Comparison of ENCODE assay signal across 24 cellular contexts in the genomic region with DNA sequence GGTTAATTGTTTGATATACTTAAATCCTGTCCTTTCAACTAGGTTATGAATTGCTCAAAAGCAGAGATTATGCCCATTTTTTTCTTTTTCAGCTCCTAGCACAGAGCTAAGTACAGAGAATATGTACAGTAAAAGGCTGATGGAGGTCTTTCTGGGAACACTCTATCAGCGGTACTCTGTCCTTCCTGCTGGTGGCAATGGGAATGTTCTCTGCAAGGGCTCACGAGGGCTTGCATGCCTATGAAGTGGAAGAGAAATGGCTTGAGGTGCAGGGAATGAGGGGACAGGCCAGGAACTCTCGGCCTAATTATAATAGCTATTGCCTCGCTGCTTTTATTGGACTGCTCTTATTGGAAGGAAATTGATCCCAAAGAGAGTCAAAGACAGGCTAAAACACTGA.
"Had no signal": no experiment of that assay in that cellular context is flagged by ENCODE, and none has a peak within 500 bp of the region (broad histone marks: within the 10 kb centered on the region; RNA-seq: fewer than 3 reads in every experiment).

No MANE protein-coding gene starts in this region.

- DNase-seq: activated CD4-positive, alpha-beta T cell treated with anti-CD3 and anti-CD28 coated beads, Interleukin-2, amount 10 ng/mL, durations not matched to agents 24 days and 14 days; activated CD8-positive, alpha-beta memory T cell treated with anti-CD3 and anti-CD28 coated beads, Interleukin-2, amount 50 U/mL, for 4 hours; activated effector memory CD4-positive, alpha-beta T cell treated with Interleukin-2 at 50 U/mL for 16 hours; activated naive CD4-positive, alpha-beta T cell treated with anti-CD3 and anti-CD28 coated beads, Interleukin-2, amount 50 U/mL, for 16 hours; activated T-cell treated with anti-CD3 and anti-CD28 coated beads, Interleukin-2, amount 50 U/mL, for 4 hours; cerebellar nuclear complex; effector memory CD4-positive, alpha-beta T cell; foreskin keratinocyte; hippocampal formation; left colon; lower lobe of right lung; stimulated activated CD4-positive, alpha-beta T cell treated with anti-CD3 and anti-CD28 coated beads, Interleukin-4, amount 100 ng/mL, for 24 hours; T-cell; T-helper 9 cell; testis had no signal

- H3K9me3 ChIP-seq: lower lobe of right lung, neutrophil, testis, upper lobe of left lung had no signal

- ATAC-seq: activated T-cell treated with anti-CD3 and anti-CD28 coated beads, Interleukin-2, amount 50 U/mL, for 4 hours; foreskin keratinocyte; left colon; lower lobe of right lung; sciatic nerve; SK-N-SH treated with all-trans-retinoic acid at 6 μM for 48 hours; stimulated activated effector memory CD8-positive, alpha-beta T cell treated with anti-CD3 and anti-CD28 coated beads, Interleukin-12 subunit alpha, Interleukin-12 subunit beta, amount 100 ng/mL, for 72 hours; T-cell had no signal

- H3K4me3 Mint-ChIP-seq: activated CD4-positive, alpha-beta T cell treated with anti-CD3 and anti-CD28 coated beads, Interleukin-2, amount 10 ng/mL, durations not matched to agents 24 days and 14 days; activated T-cell treated with anti-CD3 and anti-CD28 coated beads, Interleukin-2, amount 50 U/mL, for 4 hours; dendritic cell treated with granulocyte-macrophage colony-stimulating factor and Interleukin-4, amounts not matched to agents 40 ng/mL and 50 ng/mL, for 4 days; mesothelial cell of epicardium; stimulated activated effector memory CD8-positive, alpha-beta T cell treated with anti-CD3 and anti-CD28 coated beads, Interleukin-12 subunit alpha, Interleukin-12 subunit beta, amount 100 ng/mL, for 72 hours; T-cell had no signal

- H3K4me3 ChIP-seq: lower lobe of right lung, smooth muscle cell, testis, upper lobe of left lung had no signal

- H3K27ac Mint-ChIP-seq: activated CD4-positive, alpha-beta T cell treated with anti-CD3 and anti-CD28 coated beads, Interleukin-2, amount 10 ng/mL, durations not matched to agents 24 days and 14 days; dendritic cell treated with granulocyte-macrophage colony-stimulating factor and Interleukin-4, amounts not matched to agents 40 ng/mL and 50 ng/mL, for 4 days; mesothelial cell of epicardium had no signal

- H3K27ac ChIP-seq: foreskin keratinocyte, lower lobe of right lung, neutrophil, parathyroid adenoma, testis, upper lobe of left lung had no signal

- H3K4me1 ChIP-seq: lower lobe of right lung, parathyroid adenoma, testis had no signal

- H3K27me3 ChIP-seq: foreskin keratinocyte, neutrophil, testis, upper lobe of left lung had no signal

- H3K36me3 ChIP-seq: lower lobe of right lung, neutrophil, upper lobe of left lung had no signal

- H3K9me3 Mint-ChIP-seq: activated CD4-positive, alpha-beta T cell treated with anti-CD3 and anti-CD28 coated beads, Interleukin-2, amount 10 ng/mL, durations not matched to agents 24 days and 14 days; activated T-cell treated with anti-CD3 and anti-CD28 coated beads, Interleukin-2, amount 50 U/mL, for 4 hours; dendritic cell treated with granulocyte-macrophage colony-stimulating factor and Interleukin-4, amounts not matched to agents 40 ng/mL and 50 ng/mL, for 4 days; stimulated activated effector memory CD8-positive, alpha-beta T cell treated with anti-CD3 and anti-CD28 coated beads, Interleukin-12 subunit alpha, Interleukin-12 subunit beta, amount 100 ng/mL, for 72 hours; T-cell had no signal

- H3K27me3 Mint-ChIP-seq: activated CD4-positive, alpha-beta T cell treated with anti-CD3 and anti-CD28 coated beads, Interleukin-2, amount 10 ng/mL, durations not matched to agents 24 days and 14 days; dendritic cell treated with granulocyte-macrophage colony-stimulating factor and Interleukin-4, amounts not matched to agents 40 ng/mL and 50 ng/mL, for 4 days; T-cell had no signal
